ENCODE assay signal across 15 cellular contexts in the genomic region with DNA sequence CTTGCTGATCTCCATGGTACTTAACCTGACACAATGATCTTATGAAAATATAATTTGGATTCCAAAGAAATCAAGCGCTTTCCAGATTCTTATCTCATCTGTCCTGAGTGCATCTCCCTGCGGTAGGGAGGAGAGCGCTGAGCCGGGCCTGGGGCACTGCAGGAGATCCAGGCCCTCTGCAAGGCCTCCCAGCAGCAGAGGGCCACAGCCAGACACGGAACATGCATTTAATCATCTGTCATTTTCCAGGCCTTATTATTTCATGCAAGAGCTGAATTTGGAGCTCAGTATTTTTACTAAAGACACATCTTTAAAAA.
DNase-seq lines count a peak whose midpoint lies in the region; ATAC-seq, FAIRE-seq and TF ChIP-seq lines count a peak whose summit lies in the region.
"Had no signal": no experiment of that assay in that cellular context is flagged by ENCODE, and none has a peak within 500 bp of the region (broad histone marks: within the 10 kb centered on the region; RNA-seq: fewer than 3 reads in every experiment).

No MANE protein-coding gene starts in this region.

- H3K36me3 ChIP-seq in subcutaneous abdominal adipose tissue (ENCODE audit: control insufficient read depth in 5 of 5, insufficient read depth in 5 of 5, low read length in 5 of 5) (peaks cover 14 to 83% (median 65%) of the 10 kb centered on the region in 5 donors), small intestine (ENCODE audit: control insufficient read depth in 2 of 2, insufficient read depth in 2 of 2, low read length in 2 of 2) (peaks cover 6 to 8% of the 10 kb centered on the region in 2 donors)

- peak; percentile 81 for DNase-seq in SK-N-DZ (ENCODE audit: low spot score)
- DNase-seq in endothelial cell (ENCODE audit: low spot score): no peak
- no peak for DNase-seq in naive thymus-derived CD8-positive, alpha-beta T cell
- no peak for DNase-seq in NCI-H1930 (lab: John Stamatoyannopoulos, UW)
- no peak for DNase-seq in NCI-H1694 (lab: John Stamatoyannopoulos, UW)
- no peak for DNase-seq in small intestine
- DNase-seq: activated CD4-positive, CD25-positive, alpha-beta regulatory T cell treated with anti-CD3 and anti-CD28 coated beads, Interleukin-2, amount 50 U/mL, for 72 hours; activated CD8-positive, alpha-beta memory T cell treated with anti-CD3 and anti-CD28 coated beads, Interleukin-2, amount 50 U/mL, for 4 hours; DMS79 treated with DMSO at 0.1 percent for 48 hours; psoas muscle; T-helper 2 cell had no signal

- H3K9me3 ChIP-seq in subcutaneous abdominal adipose tissue (ENCODE audit: control insufficient read depth in 5 of 5, low read length in 5 of 5) (no peaks in the 10 kb centered on the region), small intestine (ENCODE audit: control insufficient read depth, low read depth) (no peaks in the 10 kb centered on the region)
- H3K9me3 ChIP-seq: psoas muscle had no signal

- no peaks in the 10 kb centered on the region for H3K9me3 Mint-ChIP-seq in endothelial cell (ENCODE audit: unreplicated experiment)
- no peaks in the 10 kb centered on the region for H3K9me3 Mint-ChIP-seq in naive thymus-derived CD8-positive, alpha-beta T cell
- H3K9me3 Mint-ChIP-seq: activated naive CD4-positive, alpha-beta T cell treated with anti-CD3 and anti-CD28 coated beads, Interleukin-2, amount 50 U/mL, for 24 hours had no signal

- TF ChIP-seq CTCF in endothelial cell (IDR thresholded peaks at IDR 0.05; ENCODE audit: unreplicated experiment): no peak

- H3K27ac Mint-ChIP-seq in endothelial cell (ENCODE audit: unreplicated experiment): no peak overlapping the region
- peak overlapping the region; percentile 5 to 97 (median 51) for H3K27ac Mint-ChIP-seq in naive thymus-derived CD8-positive, alpha-beta T cell
- H3K27ac Mint-ChIP-seq: activated naive CD4-positive, alpha-beta T cell treated with anti-CD3 and anti-CD28 coated beads, Interleukin-2, amount 50 U/mL, for 24 hours had no signal

- no peak for ATAC-seq in naive thymus-derived CD8-positive, alpha-beta T cell
- no peak for ATAC-seq in HG02588 (IDR thresholded peaks at IDR 0.05; ENCODE audit: unreplicated experiment)

- H3K4me1 ChIP-seq in subcutaneous abdominal adipose tissue (ENCODE audit: control insufficient read depth in 5 of 5, insufficient read depth in 5 of 5, low read length in 5 of 5): peaks cover 0 to 17% (median 8%) of the 10 kb centered on the region in 5 donors
- no peaks in the 10 kb centered on the region for H3K4me1 ChIP-seq in small intestine (ENCODE audit: control insufficient read depth in 2 of 2, insufficient read depth in 1 of 2, low read depth in 1 of 2, low read length in 1 of 2)
- H3K4me1 ChIP-seq: psoas muscle had no signal

- H3K27me3 ChIP-seq in subcutaneous abdominal adipose tissue (ENCODE audit: control insufficient read depth in 5 of 5, insufficient read depth in 4 of 5, low read length in 5 of 5): no peaks in the 10 kb centered on the region
- no peaks in the 10 kb centered on the region for H3K27me3 ChIP-seq in small intestine (ENCODE audit: control insufficient read depth in 2 of 2, insufficient read depth in 2 of 2, low read length in 2 of 2)

- H3K9ac ChIP-seq in subcutaneous abdominal adipose tissue (ENCODE audit: low read length in 5 of 5): no peak overlapping the region

- peak overlapping the region; percentile 74 for H3K4me3 Mint-ChIP-seq in endothelial cell (ENCODE audit: unreplicated experiment)
- no peak overlapping the region for H3K4me3 Mint-ChIP-seq in naive thymus-derived CD8-positive, alpha-beta T cell
- H3K4me3 Mint-ChIP-seq: activated naive CD4-positive, alpha-beta T cell treated with anti-CD3 and anti-CD28 coated beads, Interleukin-2, amount 50 U/mL, for 24 hours had no signal

- H3K4me3 ChIP-seq in subcutaneous abdominal adipose tissue (ENCODE audit: low read depth in 1 of 5, low read length in 5 of 5): no peak overlapping the region
- H3K4me3 ChIP-seq in small intestine (ENCODE audit: low read depth in 1 of 2, low read length in 2 of 2): no peak overlapping the region
- H3K4me3 ChIP-seq: psoas muscle had no signal

- 79 to 93% (median 88%) methylated on average over 5 of the region's 5 CpGs for WGBS in small intestine, 3 donors

- H3K27ac ChIP-seq in subcutaneous abdominal adipose tissue (ENCODE audit: low read depth, low read length) (peak overlapping the region; percentile 71), small intestine (ENCODE audit: low read depth in 1 of 2, low read length in 1 of 2) (no peak overlapping the region)

- H3K36me3 Mint-ChIP-seq in endothelial cell (ENCODE audit: low read depth, unreplicated experiment): peaks cover 54% of the 10 kb centered on the region
- no peaks in the 10 kb centered on the region for H3K36me3 Mint-ChIP-seq in naive thymus-derived CD8-positive, alpha-beta T cell
- H3K36me3 Mint-ChIP-seq: activated naive CD4-positive, alpha-beta T cell treated with anti-CD3 and anti-CD28 coated beads, Interleukin-2, amount 50 U/mL, for 24 hours had no signal

- H3K27me3 Mint-ChIP-seq in endothelial cell (ENCODE audit: unreplicated experiment): no peaks in the 10 kb centered on the region
- no peaks in the 10 kb centered on the region for H3K27me3 Mint-ChIP-seq in naive thymus-derived CD8-positive, alpha-beta T cell
- H3K27me3 Mint-ChIP-seq: activated naive CD4-positive, alpha-beta T cell treated with anti-CD3 and anti-CD28 coated beads, Interleukin-2, amount 50 U/mL, for 24 hours had no signal

- no peak for FAIRE-seq in small intestine (lab: Jason Lieb, UNC)
- FAIRE-seq: islet of Langerhans had no signal

- POLR2A ChIA-PET in naive thymus-derived CD8-positive, alpha-beta T cell (lab: Charles Lee): no interaction called here

- peaks cover 4% of the 10 kb centered on the region for H3K4me1 Mint-ChIP-seq in endothelial cell (ENCODE audit: unreplicated experiment)
- peaks cover 17 to 43% (median 37%) of the 10 kb centered on the region in 4 donors for H3K4me1 Mint-ChIP-seq in naive thymus-derived CD8-positive, alpha-beta T cell
